ENCODE assay signal across 1 cellular context in genomic region chr16:81403601-81404391, GRCh38.
TF ChIP-seq lines count a peak whose summit lies in the region.

No MANE protein-coding gene starts in this region.

TF ChIP-seq in K562, 482 proteins besides CTCF, POLR2A, EP300 and RAD21 (continued from another document and continues in another):
- peak; percentile 87 for TF ChIP-seq ZFP36 (IDR thresholded peaks at IDR 0.05; ENCODE audit: low read depth, low read length, partially characterized antibody)
- TF ChIP-seq NCOA6 (IDR thresholded peaks at IDR 0.05): no peak
- no peak for TF ChIP-seq FOXA1 (IDR thresholded peaks at IDR 0.05; ENCODE audit: borderline replicate concordance)
- no peak for TF ChIP-seq CBX1 (IDR thresholded peaks at IDR 0.05; ENCODE audit: low read depth)
- peak; percentile 51; the same call in 1 of the 2 replicates for TF ChIP-seq ZFP91 (CRISPR knock-in tag; IDR thresholded peaks at IDR 0.05)
- no peak for TF ChIP-seq HMG20A (CRISPR knock-in tag; conservative IDR thresholded peaks at IDR 0.05)
- no peak for TF ChIP-seq COPS2 (conservative IDR thresholded peaks at IDR 0.05)
- no peak for TF ChIP-seq CGGBP1 (CRISPR knock-in tag; IDR thresholded peaks at IDR 0.05)
- TF ChIP-seq ZNF740 (CRISPR knock-in tag; IDR thresholded peaks at IDR 0.05): peak; percentile 67; the same call in 1 of the 2 replicates
- no peak for TF ChIP-seq ZNF740 (tag; IDR thresholded peaks at IDR 0.05)
- no peak for TF ChIP-seq ZNF239 (CRISPR knock-in tag; IDR thresholded peaks at IDR 0.05)
- TF ChIP-seq MTA2 (IDR thresholded peaks at IDR 0.05; ENCODE audit: low read depth): no peak
- TF ChIP-seq KDM1A (IDR thresholded peaks at IDR 0.05): no peak
- no peak for TF ChIP-seq ZNF12 (CRISPR knock-in tag; IDR thresholded peaks at IDR 0.05)
- TF ChIP-seq YBX1 (IDR thresholded peaks at IDR 0.05): no peak
- no peak for TF ChIP-seq ZNF707 (CRISPR knock-in tag; conservative IDR thresholded peaks at IDR 0.05)
- TF ChIP-seq ZNF76 (CRISPR knock-in tag; IDR thresholded peaks at IDR 0.05; ENCODE audit: borderline replicate concordance): no peak
- no peak for TF ChIP-seq KAT2B (IDR thresholded peaks at IDR 0.05; ENCODE audit: low read depth, low read length)
- no peak for TF ChIP-seq RFX1 (IDR thresholded peaks at IDR 0.05)
- no peak for TF ChIP-seq RNF219 (CRISPR knock-in tag; IDR thresholded peaks at IDR 0.05)
- TF ChIP-seq ESRRB (CRISPR knock-in tag; IDR thresholded peaks at IDR 0.05; ENCODE audit: borderline replicate concordance): no peak
- TF ChIP-seq POLR2H (tag; IDR thresholded peaks at IDR 0.05; ENCODE audit: low read depth): no peak
- TF ChIP-seq BMI1 (IDR thresholded peaks at IDR 0.05; ENCODE audit: low read length): no peak
- no peak for TF ChIP-seq HINFP (tag; conservative IDR thresholded peaks at IDR 0.05; ENCODE audit: low read depth)
- peak; percentile 74; the same call in 1 of the 2 replicates for TF ChIP-seq ZNF24 (IDR thresholded peaks at IDR 0.05)
- TF ChIP-seq POLR2AphosphoS5 (IDR thresholded peaks at IDR 0.05; ENCODE audit: control insufficient read depth, insufficient read depth, low read depth, low read length): no peak
- TF ChIP-seq NFE2L1 (tag; IDR thresholded peaks at IDR 0.05; ENCODE audit: borderline replicate concordance, low read depth): no peak
- TF ChIP-seq TFAP4 (CRISPR knock-in tag; IDR thresholded peaks at IDR 0.05; ENCODE audit: borderline replicate concordance): peak; percentile 69; the same call in 1 of the 2 replicates
- TF ChIP-seq ZNF165 (CRISPR knock-in tag; IDR thresholded peaks at IDR 0.05; ENCODE audit: borderline replicate concordance): no peak
- TF ChIP-seq STAT5A (IDR thresholded peaks at IDR 0.05; ENCODE audit: borderline replicate concordance, low read length): no peak
- no peak for TF ChIP-seq TFE3 (CRISPR knock-in tag; IDR thresholded peaks at IDR 0.05)
- peak; percentile 93 for TF ChIP-seq CTBP1 (IDR thresholded peaks at IDR 0.05; ENCODE audit: borderline replicate concordance)
- TF ChIP-seq SMAD2 (IDR thresholded peaks at IDR 0.05; ENCODE audit: low read depth, low read length): no peak
- TF ChIP-seq ZNF518B (CRISPR knock-in tag; IDR thresholded peaks at IDR 0.05): no peak
- no peak for TF ChIP-seq IRF2 (CRISPR knock-in tag; IDR thresholded peaks at IDR 0.05)
- no peak for TF ChIP-seq ZNF395 (CRISPR knock-in tag; IDR thresholded peaks at IDR 0.05)
- no peak for TF ChIP-seq ZNF134 (CRISPR knock-in tag; conservative IDR thresholded peaks at IDR 0.05)
- TF ChIP-seq ZNF384 (IDR thresholded peaks at IDR 0.05; ENCODE audit: low read depth, low read length): peak; percentile 23; the same call in 1 of the 2 replicates
- TF ChIP-seq USF2 (CRISPR knock-in tag; IDR thresholded peaks at IDR 0.05): no peak
- no peak for TF ChIP-seq BRD4 (IDR thresholded peaks at IDR 0.05)
- no peak for TF ChIP-seq BRF2 (IDR thresholded peaks at IDR 0.05; ENCODE audit: borderline replicate concordance, insufficient read depth, insufficient read length)
- no peak for TF ChIP-seq SMAD4 (CRISPR knock-in tag; conservative IDR thresholded peaks at IDR 0.05)
- TF ChIP-seq HBP1 (CRISPR knock-in tag; IDR thresholded peaks at IDR 0.05): no peak
- no peak for TF ChIP-seq ZNF133 (CRISPR knock-in tag; IDR thresholded peaks at IDR 0.05)
- peak; percentile 48; the same call in 1 of the 2 replicates for TF ChIP-seq VEZF1 (CRISPR knock-in tag; IDR thresholded peaks at IDR 0.05)
- TF ChIP-seq FOSL1 (tag; conservative IDR thresholded peaks at IDR 0.05): no peak
- no peak for TF ChIP-seq ADNP (tag; IDR thresholded peaks at IDR 0.05)
